Comparison of ENCODE assay signal across 23 cellular contexts in genomic region chr20:58479666-58480454, GRCh38. TPM values are rescaled to one million over a fixed set of nuclear protein-coding genes. Genes with fewer than 3 reads are reported as not detected.
"Had no signal": no experiment of that assay in that cellular context is flagged by ENCODE, and none has a peak within 500 bp of the region (broad histone marks: within the 10 kb centered on the region; RNA-seq: fewer than 3 reads in every experiment).

No MANE protein-coding gene starts in this region.

- H3K27ac Mint-ChIP-seq: dendritic cell treated with granulocyte-macrophage colony-stimulating factor and Interleukin-4, amounts not matched to agents 40 ng/mL and 50 ng/mL, for 4 days; naive B cell; natural killer cell treated with Interleukin-12 subunit alpha and Interleukin-12 subunit beta and Interleukin-15 and Interleukin-18, amount 100 ng/mL, for 72 hours; progenitor cell of endocrine pancreas; stimulated activated naive B cell treated with anti-CD40 and anti-IgM and Interleukin-4, amounts not matched to agents 10 μg/mL and 1 μg/mL and 100 μg/mL, for 72 hours; stimulated activated naive CD8-positive, alpha-beta T cell treated with anti-CD3 and anti-CD28 coated beads, Interleukin-15, Interleukin-2, amounts not matched to agents 100 ng/mL and 50 ng/mL, for 24 hours had no signal

- H3K9me3 ChIP-seq: colonic mucosa, upper lobe of right lung had no signal

- H3K27ac ChIP-seq: colonic mucosa, left lung, lower lobe of right lung, parathyroid adenoma, spleen, suprapubic skin, upper lobe of right lung had no signal

- H3K36me3 ChIP-seq: colonic mucosa, left lung, lower lobe of right lung, spleen, suprapubic skin, transverse colon, upper lobe of right lung had no signal

- ATAC-seq: left lung; lower lobe of right lung; natural killer cell treated with Interleukin-12 subunit alpha and Interleukin-12 subunit beta and Interleukin-15 and Interleukin-18, amount 100 ng/mL, for 72 hours; stimulated activated naive B cell treated with anti-CD40 and anti-IgM and Interleukin-4, amounts not matched to agents 10 μg/mL and 1 μg/mL and 100 μg/mL, for 72 hours; upper lobe of right lung had no signal

- H3K4me1 ChIP-seq: colonic mucosa, left lung, lower lobe of right lung, parathyroid adenoma, spleen, suprapubic skin, upper lobe of right lung had no signal

- H3K4me1 Mint-ChIP-seq: central memory CD8-positive, alpha-beta T cell; naive B cell; stimulated activated naive B cell treated with anti-CD40 and anti-IgM and Interleukin-4, amounts not matched to agents 10 μg/mL and 1 μg/mL and 100 μg/mL, for 72 hours had no signal

- H3K9ac ChIP-seq: parathyroid adenoma had no signal

- DNase-seq: colonic mucosa; effector memory CD4-positive, alpha-beta T cell; hypothalamus; kidney; left lung; lower lobe of right lung; naive B cell; spleen; stimulated activated CD4-positive, alpha-beta T cell treated with anti-CD3 and anti-CD28 coated beads, Interleukin-2, amount 100 ng/mL, for 48 hours; stimulated activated naive B cell treated with anti-CD40 and anti-IgM and Interleukin-4, amounts not matched to agents 10 μg/mL and 1 μg/mL and 100 μg/mL, for 72 hours; transverse colon; upper lobe of right lung had no signal

- H3K9me3 Mint-ChIP-seq: natural killer cell treated with Interleukin-12 subunit alpha and Interleukin-12 subunit beta and Interleukin-15 and Interleukin-18, amount 100 ng/mL, for 72 hours had no signal

- H3K27me3 ChIP-seq: colonic mucosa, suprapubic skin, transverse colon, upper lobe of right lung had no signal

- H3K4me3 Mint-ChIP-seq: central memory CD8-positive, alpha-beta T cell; dendritic cell treated with granulocyte-macrophage colony-stimulating factor and Interleukin-4, amounts not matched to agents 40 ng/mL and 50 ng/mL, for 4 days; natural killer cell treated with Interleukin-12 subunit alpha and Interleukin-12 subunit beta and Interleukin-15 and Interleukin-18, amount 100 ng/mL, for 72 hours; neural crest cell; stimulated activated naive B cell treated with anti-CD40 and anti-IgM and Interleukin-4, amounts not matched to agents 10 μg/mL and 1 μg/mL and 100 μg/mL, for 72 hours; stimulated activated naive CD8-positive, alpha-beta T cell treated with anti-CD3 and anti-CD28 coated beads, Interleukin-15, Interleukin-2, amounts not matched to agents 100 ng/mL and 50 ng/mL, for 24 hours had no signal

- H3K36me3 Mint-ChIP-seq: natural killer cell treated with Interleukin-12 subunit alpha and Interleukin-12 subunit beta and Interleukin-15 and Interleukin-18, amount 100 ng/mL, for 72 hours had no signal

- H3K4me3 ChIP-seq: colonic mucosa, left lung, lower lobe of right lung, skin epidermis, spleen, suprapubic skin, transverse colon, upper lobe of right lung had no signal

RNA-seq across cellular contexts. Expression of gene APCDD1L, which starts 35.3 kb away (rescaled TPM):
- total RNA-seq: frontal cortex; lower lobe of right lung; mononuclear cell; natural killer cell treated with Interleukin-12 subunit alpha and Interleukin-12 subunit beta and Interleukin-15 and Interleukin-18, amount 100 ng/mL, for 72 hours; neural crest cell; progenitor cell of endocrine pancreas; upper lobe of right lung had no signal
